ENCODE assay signal across 8 cellular contexts in the genomic region with DNA sequence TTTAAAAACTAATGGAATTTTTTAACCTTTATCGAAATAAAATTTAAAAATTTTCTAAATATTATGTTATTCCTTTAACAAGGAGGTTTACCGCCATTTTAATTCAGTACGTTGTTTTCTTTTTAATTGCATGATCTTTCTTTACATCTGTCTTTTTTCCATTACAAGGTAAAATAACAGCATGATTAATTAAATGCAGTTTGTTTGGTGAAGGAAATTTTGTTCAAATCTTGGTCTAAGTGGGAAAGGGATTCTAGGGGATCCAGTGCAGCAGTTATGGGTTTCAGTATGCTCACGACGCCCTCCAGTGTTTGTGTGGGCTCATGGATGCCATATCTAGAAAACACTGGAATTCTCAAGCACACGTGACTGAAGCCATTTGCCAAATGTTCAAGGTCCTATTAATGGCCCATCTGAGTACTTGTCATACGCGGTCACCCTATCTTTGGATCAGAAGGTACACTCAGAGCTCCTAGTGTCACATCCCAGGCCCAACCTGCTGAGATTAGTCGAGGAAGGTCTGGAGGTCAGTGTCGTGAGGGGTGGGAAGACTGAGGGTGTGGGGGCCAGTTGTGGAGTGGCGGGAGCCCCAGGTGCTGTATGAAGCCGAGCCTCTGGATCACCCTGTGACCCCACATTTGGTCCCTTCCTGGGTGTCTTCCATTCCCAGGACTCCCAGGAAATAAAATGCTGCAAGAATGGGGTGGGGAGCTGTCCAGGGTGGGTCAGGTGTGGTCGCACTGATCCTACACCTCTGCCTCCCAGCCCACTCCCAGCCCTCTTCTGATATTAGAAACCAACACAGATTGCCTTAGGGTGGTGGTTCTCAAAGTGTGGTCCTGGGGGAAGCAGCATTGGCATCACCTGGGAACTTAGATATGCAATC. TPM values are rescaled to one million over a fixed set of nuclear protein-coding genes. Genes with fewer than 3 reads are reported as not detected.
DNase-seq lines count a peak whose midpoint lies in the region; ATAC-seq, FAIRE-seq and TF ChIP-seq lines count a peak whose summit lies in the region.
"Not testable (repeated sequence)": the region's sequence is repeated elsewhere in the genome, so short reads cannot be mapped to it uniquely, and the experiment has no call there.
"Had no signal": no experiment of that assay in that cellular context is flagged by ENCODE, and none has a peak within 500 bp of the region (broad histone marks: within the 10 kb centered on the region; RNA-seq: fewer than 3 reads in every experiment).

No MANE protein-coding gene starts in this region.

- peak; percentile 39 for FAIRE-seq in astrocyte (lab: Jason Lieb, UNC)

- not testable (repeated sequence) for H3K9me3 ChIP-seq in DND-41 (ENCODE audit: insufficient read depth, low read length, severe bottlenecking); astrocyte (ENCODE audit: insufficient read depth, low read depth, low read length)

- not testable (repeated sequence) for H3K27me3 ChIP-seq in DND-41 (ENCODE audit: insufficient read depth, low read length, poor library complexity); astrocyte (ENCODE audit: insufficient read depth, low read length)

- peaks cover 17% of the 10 kb centered on the region for H3K27me3 Mint-ChIP-seq in HFFc6 (ENCODE audit: insufficient read depth)
- H3K27me3 Mint-ChIP-seq in astrocyte (ENCODE audit: low read depth, unreplicated experiment); natural killer cell (ENCODE audit: low read depth in 2 of 2): not testable (repeated sequence)

- not testable (repeated sequence) for H3K9ac ChIP-seq in DND-41 (ENCODE audit: low read depth, low read length); astrocyte (ENCODE audit: low read length)

- DNase-seq in DND-41; HFFc6; astrocyte (ENCODE audit: low read depth); left colon; natural killer cell: not testable (repeated sequence)

- peak; percentile 66; the same call in 2 of the 3 replicates for ATAC-seq in DND-41 (ENCODE audit: insufficient read depth, low read depth)
- peak; percentile 79 for ATAC-seq in SK-N-SH treated with all-trans-retinoic acid at 6 μM for 48 hours
- peak; percentile 33 for ATAC-seq in esophagus mucosa
- peak; percentile 23 for ATAC-seq in left colon
- ATAC-seq in natural killer cell = peak in 2 of 3 donors; percentile 57 to 63

- H3K36me3 Mint-ChIP-seq in HFFc6 (ENCODE audit: low read depth); astrocyte (ENCODE audit: low read depth, unreplicated experiment); natural killer cell: not testable (repeated sequence)

- not testable (repeated sequence) for H4K20me1 ChIP-seq in DND-41 (ENCODE audit: insufficient read depth, low read length); astrocyte (ENCODE audit: insufficient read depth, low read length)

- H3K27ac ChIP-seq in DND-41 (ENCODE audit: low read length); astrocyte (ENCODE audit: low read depth, low read length): not testable (repeated sequence)

- H3K9me3 Mint-ChIP-seq in HFFc6; astrocyte (ENCODE audit: unreplicated experiment); natural killer cell: not testable (repeated sequence)

- H3K4me3 Mint-ChIP-seq in HFFc6; astrocyte (ENCODE audit: unreplicated experiment); natural killer cell: not testable (repeated sequence)

- H3K4me2 ChIP-seq in DND-41 (ENCODE audit: insufficient read depth, low read length); astrocyte (ENCODE audit: low read length): not testable (repeated sequence)

- TF ChIP-seq CTCF in DND-41 (IDR thresholded peaks at IDR 0.05; ENCODE audit: borderline replicate concordance, extremely low read depth, low read length, poor library complexity, severe bottlenecking); astrocyte (IDR thresholded peaks at IDR 0.05; ENCODE audit: insufficient read depth, low read depth, low read length): not testable (repeated sequence)
- TF ChIP-seq CTCF in HFFc6 (IDR thresholded peaks at IDR 0.05) (peak; percentile 50), natural killer cell (IDR thresholded peaks at IDR 0.05) (peak; percentile 15)

- H2AFZ ChIP-seq in DND-41 (ENCODE audit: low read depth, low read length); astrocyte (ENCODE audit: low read depth, low read length): not testable (repeated sequence)

- not testable (repeated sequence) for H3K36me3 ChIP-seq in DND-41 (ENCODE audit: insufficient read depth, low read length); astrocyte (ENCODE audit: insufficient read depth, low read length)

- H3K4me1 ChIP-seq in DND-41 (ENCODE audit: insufficient read depth, low read length); astrocyte (ENCODE audit: insufficient read depth, low read length): not testable (repeated sequence)

- intact Hi-C loops in left colon (cut with DNase I, micrococcal nuclease); natural killer cell (cut with micrococcal nuclease): not testable (repeated sequence)

- H3K4me3 ChIP-seq in DND-41 (ENCODE audit: low read depth in 1 of 2, low read length in 2 of 2); astrocyte (ENCODE audit: insufficient read depth, low read depth, low read length): not testable (repeated sequence)

- H3K27ac Mint-ChIP-seq in HFFc6; astrocyte (ENCODE audit: unreplicated experiment); natural killer cell: not testable (repeated sequence)

- not testable (repeated sequence) for H3K4me1 Mint-ChIP-seq in HFFc6 (ENCODE audit: low read depth); astrocyte (ENCODE audit: low read depth, unreplicated experiment); natural killer cell

- not testable (repeated sequence) for H3K79me2 ChIP-seq in DND-41 (ENCODE audit: insufficient read depth, low read length); astrocyte (ENCODE audit: insufficient read depth, low read length)

RNA-seq across cellular contexts. Expression of gene MICA, which starts 14.2 kb away (rescaled TPM):
- total RNA-seq in HFFc6 (2021; fragmentation: NEBNext Ultra II Directional; extraction: Animal tissue kit (Norgen Biotek cat#: 25700)) = 10 to 100 TPM; 14.7 to 24.0 (median 17.7) TPM
- total RNA-seq in astrocyte (70.0 and 70.6 TPM in 2 replicates), esophagus mucosa (11.0 TPM), left colon (10 to 100 TPM; 18.5 to 23.7 TPM), natural killer cell (10 to 100 TPM in 2 of 3 donors, 1 to 10 TPM in 1; 9.3 to 19.7 (median 11.4) TPM)

RNA-seq across cellular contexts. Expression of gene HLA-B, which starts 32.2 kb away (rescaled TPM):
- total RNA-seq in HFFc6 (2021; fragmentation: NEBNext Ultra II Directional; extraction: Animal tissue kit (Norgen Biotek cat#: 25700)) = 100 to 1,000 TPM in 4 of 6 experiments, 10 to 100 TPM in 2; 74.1 to 178 (median 162) TPM
- 1,493 and 2,082 TPM in 2 replicates for total RNA-seq in astrocyte
- 105 TPM for total RNA-seq in esophagus mucosa
- 1,000 to 10,000 TPM; 1,508 to 2,239 TPM for total RNA-seq in left colon
- total RNA-seq in natural killer cell = over 10,000 TPM in 2 of 3 donors, 1,000 to 10,000 TPM in 1; 9,586 to 11,061 (median 11,048) TPM
- total RNA-seq: SJCRH30 had no signal

Comparison
In these comparisons a context has a peak if more than half of its experiments do, and no peak if none do; other contexts are left out.
1. ATAC-seq: peak in every context shown above with its lines; median percentile 79 in SK-N-SH treated with all-trans-retinoic acid at 6 μM for 48 hours; 66 in DND-41; 60 in natural killer cell; 33 in esophagus mucosa; 23 in left colon.